In genomic region chr20:57573893-57574292, GRCh38 we compare ENCODE assay signal across 16 cellular contexts. TPM values are rescaled to one million over a fixed set of nuclear protein-coding genes. Genes with fewer than 3 reads are reported as not detected.
DNase-seq lines count a peak whose midpoint lies in the region; ATAC-seq and TF ChIP-seq lines count a peak whose summit lies in the region.
"Had no signal": no experiment of that assay in that cellular context is flagged by ENCODE, and none has a peak within 500 bp of the region (broad histone marks: within the 10 kb centered on the region; RNA-seq: fewer than 3 reads in every experiment).

No MANE protein-coding gene starts in this region.

- no peaks in the 10 kb centered on the region for H3K4me1 ChIP-seq in testis

- no peaks in the 10 kb centered on the region for H3K27me3 ChIP-seq in testis
- H3K27me3 ChIP-seq: right lobe of liver had no signal

- peaks cover 2% of the 10 kb centered on the region for H3K27me3 Mint-ChIP-seq in endothelial cell (ENCODE audit: unreplicated experiment)

- ATAC-seq in HG02885 (IDR thresholded peaks at IDR 0.05; ENCODE audit: poor library complexity, unreplicated experiment): no peak
- ATAC-seq in GM18502 (IDR thresholded peaks at IDR 0.05; ENCODE audit: poor library complexity, unreplicated experiment): no peak
- ATAC-seq: activated T-cell treated with anti-CD3 and anti-CD28 coated beads, Interleukin-2, amount 50 U/mL, for 4 hours; right lobe of liver had no signal

- no peak overlapping the region for H3K27ac ChIP-seq in testis

- no peak for TF ChIP-seq POLR2A in testis (IDR thresholded peaks at IDR 0.05)

- no peaks in the 10 kb centered on the region for H3K36me3 ChIP-seq in testis (ENCODE audit: low read depth, missing control alignments)
- H3K36me3 ChIP-seq: right lobe of liver had no signal

- intact Hi-C loops in testis (cut with DNase I; ENCODE audit: low total_unique reads): no loop called here

- H3K9me3 Mint-ChIP-seq in endothelial cell (ENCODE audit: unreplicated experiment): no peaks in the 10 kb centered on the region
- H3K9me3 Mint-ChIP-seq: activated T-cell treated with anti-CD3 and anti-CD28 coated beads, Interleukin-2, amount 50 U/mL, for 4 hours had no signal

- no peak overlapping the region for H3K4me3 Mint-ChIP-seq in endothelial cell (ENCODE audit: unreplicated experiment)
- H3K4me3 Mint-ChIP-seq: activated T-cell treated with anti-CD3 and anti-CD28 coated beads, Interleukin-2, amount 50 U/mL, for 4 hours had no signal

- H3K4me3 ChIP-seq in retinal pigment epithelial cell (ENCODE audit: low read length) (no peak overlapping the region), testis (no peak overlapping the region)
- H3K4me3 ChIP-seq: right lobe of liver had no signal

- peak; percentile 20 for DNase-seq in NCI-H1436 (lab: John Stamatoyannopoulos, UW)
- DNase-seq in NCI-H1436 treated with DMSO at 0.1 percent for 48 hours (lab: John Stamatoyannopoulos, UW): no peak
- DNase-seq in NCI-H526 (lab: John Stamatoyannopoulos, UW): peak; percentile 79 to 91
- no peak for DNase-seq in endothelial cell (ENCODE audit: low spot score)
- no peak for DNase-seq in retinal pigment epithelial cell (ENCODE audit: low read depth)
- no peak for DNase-seq in testis
- DNase-seq: activated T-cell treated with anti-CD3 and anti-CD28 coated beads, Interleukin-2, amount 50 U/mL, for 4 hours; anterior cingulate cortex; effector CD4-positive, alpha-beta T cell; hippocampal formation; NCI-H1694 had no signal

- peaks cover 3% of the 10 kb centered on the region for H3K4me1 Mint-ChIP-seq in endothelial cell (ENCODE audit: unreplicated experiment)

- no peak overlapping the region for H3K27ac Mint-ChIP-seq in endothelial cell (ENCODE audit: unreplicated experiment)

- no peaks in the 10 kb centered on the region for H3K36me3 Mint-ChIP-seq in endothelial cell (ENCODE audit: low read depth, unreplicated experiment)

- H3K9me3 ChIP-seq in testis: no peaks in the 10 kb centered on the region
- H3K9me3 ChIP-seq: right lobe of liver had no signal

- TF ChIP-seq CTCF in endothelial cell (IDR thresholded peaks at IDR 0.05; ENCODE audit: unreplicated experiment) (peak; percentile 32), retinal pigment epithelial cell (conservative IDR thresholded peaks at IDR 0.05; ENCODE audit: low read depth, low read length) (peak; percentile 11), testis (IDR thresholded peaks at IDR 0.05) (no peak)

- WGBS in testis, 2 donors: 59 to 75% methylated on average over 5 of the region's 5 CpGs

RNA-seq across cellular contexts. Expression of gene PCK1, which starts 13.0 kb away (rescaled TPM):
- total RNA-seq in endothelial cell (ENCODE audit: unreplicated experiment) (not detected), testis (1 to 10 TPM in 1 of 2 donors, under 1 TPM in 1; 0.19 to 3.1 TPM)
- polyA plus RNA-seq in testis (ENCODE audit: insufficient read depth, low read depth, low replicate concordance): 0.88 TPM
- total RNA-seq: RPMI7951 had no signal

RNA-seq across cellular contexts. Expression of gene ZBP1, which starts 46.3 kb away (rescaled TPM):
- not detected for total RNA-seq in endothelial cell (ENCODE audit: unreplicated experiment)
- under 1 TPM in 1 of 2 donors, not detected in 1; 0.31 TPM for total RNA-seq in testis
- polyA plus RNA-seq in testis (ENCODE audit: insufficient read depth, low read depth, low replicate concordance): 0.66 TPM
- total RNA-seq: RPMI7951, temporal lobe had no signal

RNA-seq across cellular contexts. Expression of gene CTCFL, which starts 49.0 kb away (rescaled TPM):
- total RNA-seq in endothelial cell (ENCODE audit: unreplicated experiment): 0.21 TPM
- 10 to 100 TPM; 24.8 to 33.9 TPM for total RNA-seq in testis
- polyA plus RNA-seq in testis (ENCODE audit: insufficient read depth, low read depth, low replicate concordance): 19.8 TPM
- total RNA-seq: RPMI7951, temporal lobe had no signal

Comparison
In these comparisons a context has a peak if more than half of its experiments do, and no peak if none do; other contexts are left out.
1. DNase-seq: peak in NCI-H1436 (single experiment) and NCI-H526 (2 of 2); none in NCI-H1436 treated with DMSO at 0.1 percent for 48 hours (single experiment), endothelial cell (single experiment), retinal pigment epithelial cell (single experiment) and testis (single experiment).
2. CTCF ChIP-seq: peak in endothelial cell (single experiment) and retinal pigment epithelial cell (single experiment); none in testis (0 of 3).
3. RNA of gene CTCFL, which starts 49.0 kb away (total RNA-seq): 24.8 to 33.9 TPM in testis; 0.21 TPM in endothelial cell (single experiment); every median in the first group is over 10 times any median in the second.